Comparison of ENCODE assay signal across 1 cellular context in genomic region chr2:208254871-208255556, GRCh38.
TF ChIP-seq lines count a peak whose summit lies in the region.

IDH1 (minus strand) TSS chr2:208255071; CDS start chr2:208251551, 3,520 bp downstream.

TF ChIP-seq in WTC11, 78 proteins besides CTCF, POLR2A, EP300 and RAD21 (continued from another document):
- TF ChIP-seq E2F1 (CRISPR knock-in tag; IDR thresholded peaks at IDR 0.05) (no peak), USF1 (CRISPR knock-in tag; IDR thresholded peaks at IDR 0.05) (no peak; the same call in 1 of the 2 replicates), MYBL2 (CRISPR knock-in tag; IDR thresholded peaks at IDR 0.05) (no peak), ZNF671 (CRISPR knock-in tag; IDR thresholded peaks at IDR 0.05) (no peak), ATF6 (CRISPR knock-in tag; IDR thresholded peaks at IDR 0.05) (no peak), ZBTB21 (CRISPR knock-in tag; IDR thresholded peaks at IDR 0.05; ENCODE audit: borderline replicate concordance) (no peak), KAT7 (CRISPR knock-in tag; IDR thresholded peaks at IDR 0.05; ENCODE audit: borderline replicate concordance) (peak; percentile 71; the same call in 1 of the 2 replicates), SOX15 (CRISPR knock-in tag; IDR thresholded peaks at IDR 0.05) (no peak), NR2C2 (CRISPR knock-in tag; IDR thresholded peaks at IDR 0.05) (no peak), TEAD4 (CRISPR knock-in tag; IDR thresholded peaks at IDR 0.05) (no peak), MXD4 (CRISPR knock-in tag; IDR thresholded peaks at IDR 0.05; ENCODE audit: borderline replicate concordance) (no peak), E2F5 (CRISPR knock-in tag; IDR thresholded peaks at IDR 0.05) (peak; percentile 62; the same call in 1 of the 2 replicates), ARID4B (CRISPR knock-in tag; IDR thresholded peaks at IDR 0.05; ENCODE audit: borderline replicate concordance) (no peak)
TF ChIP-seq in WTC11: peak in this region for 8.
